ENCODE assay signal across 18 cellular contexts in the genomic region with DNA sequence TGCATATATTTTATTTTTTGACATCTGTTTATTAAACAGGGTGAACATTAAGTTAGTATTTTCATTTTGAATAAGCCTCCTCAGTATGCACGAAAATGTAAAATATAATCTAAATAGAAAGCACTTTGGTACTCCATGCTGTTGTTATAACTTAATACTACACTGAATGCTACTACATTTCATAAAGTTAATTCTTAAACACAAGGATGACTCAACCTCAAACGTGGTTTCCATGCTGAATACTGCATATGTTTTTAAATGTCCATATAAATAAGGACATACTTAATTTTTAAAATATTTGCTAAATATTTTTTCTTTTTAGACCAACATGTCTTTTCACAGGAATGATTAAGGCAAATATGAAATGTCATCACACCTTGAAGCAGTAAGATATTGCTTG.
A peak's percentile ranks its signal among the peaks of the same experiment; 100 is the strongest.
DNase-seq lines count a peak whose midpoint lies in the region; ATAC-seq and TF ChIP-seq lines count a peak whose summit lies in the region.
"Had no signal": no experiment of that assay in that cellular context is flagged by ENCODE, and none has a peak within 500 bp of the region (broad histone marks: within the 10 kb centered on the region; RNA-seq: fewer than 3 reads in every experiment).

No MANE protein-coding gene starts in this region.

- no peaks in the 10 kb centered on the region for H3K9me3 ChIP-seq in GM23248 (ENCODE audit: low read depth)
- H3K9me3 ChIP-seq in T-helper 17 cell (ENCODE audit: control insufficient read depth, low read length, poor library complexity, severe bottlenecking), result no peaks in the 10 kb centered on the region
- H3K9me3 ChIP-seq in skeletal muscle satellite cell (replicated peaks; ENCODE audit: low read length), result no peaks in the 10 kb centered on the region
- no peaks in the 10 kb centered on the region for H3K9me3 ChIP-seq in effector memory CD4-positive, alpha-beta T cell (ENCODE audit: control insufficient read depth, low read length)

- peaks cover 0 to 7% (median 0%) of the 10 kb centered on the region in 7 donors for H3K9me3 Mint-ChIP-seq in CD14-positive monocyte
- H3K9me3 Mint-ChIP-seq: CD8-positive, alpha-beta T cell had no signal

- peaks cover 73% of the 10 kb centered on the region for H3K36me3 ChIP-seq in GM23248 (ENCODE audit: low read depth)
- H3K36me3 ChIP-seq in skeletal muscle satellite cell (ENCODE audit: insufficient read depth, low read length), result peaks cover 63% of the 10 kb centered on the region
- peaks cover 86% of the 10 kb centered on the region for H3K36me3 ChIP-seq in effector memory CD4-positive, alpha-beta T cell (ENCODE audit: control insufficient read depth, insufficient read depth, low read length)

- H3K4me1 Mint-ChIP-seq in T-helper 17 cell (peaks cover 17% of the 10 kb centered on the region), CD14-positive monocyte (peaks cover 20% of the 10 kb centered on the region)

- H3K27ac ChIP-seq in GM23248, result no peak overlapping the region
- no peak overlapping the region for H3K27ac ChIP-seq in effector memory CD4-positive, alpha-beta T cell (ENCODE audit: insufficient read depth, low read length, poor library complexity, severe bottlenecking)
- H3K27ac ChIP-seq: KMS-11, RWPE1 had no signal

- intact Hi-C loops in CD14-positive monocyte (cut with micrococcal nuclease), result no loop called here

- peaks cover 23% of the 10 kb centered on the region for H3F3A ChIP-seq in GM23248 (ENCODE audit: insufficient read depth)

- no peak overlapping the region for H2AFZ ChIP-seq in GM23248

- 95% methylated on average over 2 of the region's 2 CpGs for WGBS in GM23248 (ENCODE audit: low coverage in 1 of 2, low lambda C conversion rate in 2 of 2, missing lambda C conversion rate in 2 of 2), 2 experiments

- no peaks in the 10 kb centered on the region for H3K79me2 ChIP-seq in GM23248 (ENCODE audit: insufficient read depth)

- in situ Hi-C loops in GM23248 (cut with MboI), result loop anchor here (5.0 to 25.0 kb wide), 2 partner anchors 146 to 1456 kb away; partner anchors contain the start of gene PLPP3

- TF ChIP-seq CTCF in fibroblast of mammary gland (conservative IDR thresholded peaks at IDR 0.05; ENCODE audit: control insufficient read depth, insufficient read depth, low read depth, low read length), result no peak
- no peak for TF ChIP-seq CTCF in CD14-positive monocyte (IDR thresholded peaks at IDR 0.05)

- H4K20me1 ChIP-seq in GM23248 (ENCODE audit: insufficient read depth), result no peaks in the 10 kb centered on the region

- no peak overlapping the region for H3K4me3 ChIP-seq in GM23248
- no peak overlapping the region for H3K4me3 ChIP-seq in fibroblast of mammary gland (ENCODE audit: control insufficient read depth, low read depth, low read length)
- H3K4me3 ChIP-seq in skeletal muscle satellite cell (ENCODE audit: low read length), result no peak overlapping the region
- no peak overlapping the region for H3K4me3 ChIP-seq in effector memory CD4-positive, alpha-beta T cell (ENCODE audit: insufficient read depth, low read depth, low read length, poor library complexity, severe bottlenecking)

- H3K36me3 Mint-ChIP-seq in T-helper 17 cell (ENCODE audit: low read depth), result peaks cover 17% of the 10 kb centered on the region
- H3K36me3 Mint-ChIP-seq in CD14-positive monocyte, result peaks cover 49 to 77% of the 10 kb centered on the region in 2 donors

- H3K27me3 ChIP-seq in GM23248 (replicated peaks; ENCODE audit: insufficient read depth) (no peaks in the 10 kb centered on the region), skeletal muscle satellite cell (ENCODE audit: control insufficient read depth, insufficient read depth, low read length) (no peaks in the 10 kb centered on the region)
- H3K27me3 ChIP-seq in effector memory CD4-positive, alpha-beta T cell (replicated peaks; ENCODE audit: control insufficient read depth, insufficient read depth, low read length, poor library complexity, severe bottlenecking), result no peaks in the 10 kb centered on the region

- no peak overlapping the region for H3K4me3 Mint-ChIP-seq in T-helper 17 cell
- H3K4me3 Mint-ChIP-seq in CD14-positive monocyte, result no peak overlapping the region
- H3K4me3 Mint-ChIP-seq: CD8-positive, alpha-beta T cell had no signal

- H3K9ac ChIP-seq in GM23248 (no peak overlapping the region), skeletal muscle satellite cell (ENCODE audit: low read depth, low read length) (no peak overlapping the region)
- H3K9ac ChIP-seq: KMS-11 had no signal

- no peak overlapping the region for H3K4me2 ChIP-seq in GM23248 (ENCODE audit: unreplicated experiment)
- peak overlapping the region; percentile 8 for H3K4me2 ChIP-seq in skeletal muscle satellite cell (ENCODE audit: low read length)
- H3K4me2 ChIP-seq: KMS-11 had no signal

- no peaks in the 10 kb centered on the region for H3K27me3 Mint-ChIP-seq in T-helper 17 cell
- H3K27me3 Mint-ChIP-seq in CD14-positive monocyte (ENCODE audit: low read depth in 3 of 3), result no peaks in the 10 kb centered on the region

- no peaks in the 10 kb centered on the region for H3K9me2 ChIP-seq in GM23248 (ENCODE audit: insufficient read depth)

- H3K4me1 ChIP-seq in GM23248 (ENCODE audit: insufficient read depth) (peaks cover 24% of the 10 kb centered on the region), skeletal muscle satellite cell (ENCODE audit: control insufficient read depth, insufficient read depth, low read length) (peaks cover 37% of the 10 kb centered on the region)
- no peaks in the 10 kb centered on the region for H3K4me1 ChIP-seq in effector memory CD4-positive, alpha-beta T cell (ENCODE audit: control insufficient read depth, insufficient read depth, low read length, poor library complexity, severe bottlenecking)

- H3K27ac Mint-ChIP-seq in T-helper 17 cell, result peak overlapping the region; percentile 76
- no peak overlapping the region for H3K27ac Mint-ChIP-seq in CD14-positive monocyte

- DNase-seq in GM23248 (peak; percentile 15), T-helper 17 cell (no peak), fibroblast of mammary gland (ENCODE audit: low read depth) (peak; percentile 23), NCI-H748 treated with DMSO at 0.1 percent for 48 hours (lab: John Stamatoyannopoulos, UW) (no peak), CD14-positive monocyte (ENCODE audit: low spot score) (no peak)
- no peak for DNase-seq in effector memory CD4-positive, alpha-beta T cell
- DNase-seq: CD8-positive, alpha-beta T cell; DMS53; H7; NCI-H1417 treated with DMSO at 0.1 percent for 48 hours; NCI-H187 treated with DMSO at 0.1 percent for 48 hours; NCI-H226; NCI-H524; SIG-M5 had no signal

- no peak for ATAC-seq in T-helper 17 cell
- ATAC-seq in HG03039 (IDR thresholded peaks at IDR 0.05; ENCODE audit: unreplicated experiment), result no peak
- ATAC-seq: CD8-positive, alpha-beta T cell had no signal

Comparison
In these comparisons a context has a peak if more than half of its experiments do, and no peak if none do; other contexts are left out.
1. DNase-seq: peak in GM23248 (single experiment) and fibroblast of mammary gland (single experiment); none in T-helper 17 cell (0 of 3), NCI-H748 treated with DMSO at 0.1 percent for 48 hours (single experiment), CD14-positive monocyte (single experiment) and effector memory CD4-positive, alpha-beta T cell (0 of 3).